In genomic region chr5:68261174-68262021, GRCh38 we compare ENCODE assay signal across 9 cellular contexts. TPM values are rescaled to one million over a fixed set of nuclear protein-coding genes. Genes with fewer than 3 reads are reported as not detected.
DNase-seq lines count a peak whose midpoint lies in the region; ATAC-seq and TF ChIP-seq lines count a peak whose summit lies in the region.
"Had no signal": no experiment of that assay in that cellular context is flagged by ENCODE, and none has a peak within 500 bp of the region (broad histone marks: within the 10 kb centered on the region; RNA-seq: fewer than 3 reads in every experiment).

No MANE protein-coding gene starts in this region.

- H3K4me1 Mint-ChIP-seq in H9: no peaks in the 10 kb centered on the region
- peaks cover 51% of the 10 kb centered on the region for H3K4me1 Mint-ChIP-seq in activated T-helper 17 cell treated with anti-CD3 and anti-CD28 coated beads, Interleukin-2, amount 50 U/mL, for 72 hours

- no peak overlapping the region for H2BK15ac ChIP-seq in H9 (ENCODE audit: low read depth, low read length)

- H3K27me3 Mint-ChIP-seq in H9 (ENCODE audit: low read depth): no peaks in the 10 kb centered on the region
- no peaks in the 10 kb centered on the region for H3K27me3 Mint-ChIP-seq in activated T-helper 17 cell treated with anti-CD3 and anti-CD28 coated beads, Interleukin-2, amount 50 U/mL, for 72 hours

- H2BK120ac ChIP-seq in H9 (ENCODE audit: low read depth, low read length, poor library complexity, severe bottlenecking): no peak overlapping the region

- H3K4me3 Mint-ChIP-seq in H9: no peak overlapping the region
- no peak overlapping the region for H3K4me3 Mint-ChIP-seq in activated T-helper 17 cell treated with anti-CD3 and anti-CD28 coated beads, Interleukin-2, amount 50 U/mL, for 72 hours

- H2AK5ac ChIP-seq in H9 (ENCODE audit: insufficient read length, low read length): no peak overlapping the region

- no peak overlapping the region for H2BK20ac ChIP-seq in H9 (ENCODE audit: low read depth, low read length, poor library complexity, severe bottlenecking)

- ATAC-seq in GM18858 (IDR thresholded peaks at IDR 0.05; ENCODE audit: unreplicated experiment): no peak
- no peak for ATAC-seq in HG03442 (IDR thresholded peaks at IDR 0.05; ENCODE audit: unreplicated experiment)
- no peak for ATAC-seq in HG02870 (IDR thresholded peaks at IDR 0.05; ENCODE audit: unreplicated experiment)
- ATAC-seq in activated T-helper 17 cell treated with anti-CD3 and anti-CD28 coated beads, Interleukin-2, amount 50 U/mL, for 72 hours (replicated peaks): no peak

- H4K8ac ChIP-seq in H9 (replicated peaks; ENCODE audit: insufficient read length, low read depth, low read length): no peak overlapping the region

- no CpG with 5 or more reads among the region's 4 CpGs for WGBS in H9 (ENCODE audit: extremely low coverage, insufficient read length, low lambda C conversion rate)

- H3K23ac ChIP-seq in H9 (ENCODE audit: insufficient read length, low read depth, low read length): no peak overlapping the region

- H2AFZ ChIP-seq in H9 (ENCODE audit: low read length): no peak overlapping the region

- in situ Hi-C loops in astrocyte of the spinal cord (cut with HindIII; ENCODE audit: low sequenced_read_pairs): no loop called here

- H4K20me1 ChIP-seq in H9 (ENCODE audit: control insufficient read depth, insufficient read depth, insufficient read length): no peaks in the 10 kb centered on the region

- H2BK12ac ChIP-seq in H9 (ENCODE audit: insufficient read length, low read depth, low read length): no peak overlapping the region

- no peak overlapping the region for H4K5ac ChIP-seq in H9 (ENCODE audit: insufficient read length, low read depth, low read length)

- H3K4me2 ChIP-seq in H9 (ENCODE audit: insufficient read depth, insufficient read length, low read length): no peak overlapping the region

- DNase-seq in BE2C (no peak), H9 (no peak), astrocyte of the spinal cord (ENCODE audit: low read depth, low spot score) (no peak), myocyte (ENCODE audit: low read depth) (peak; percentile 27)
- DNase-seq: activated T-cell treated with anti-CD3 and anti-CD28 coated beads for 4 hours had no signal

- no peaks in the 10 kb centered on the region for H3K36me3 ChIP-seq in BE2C

- peaks cover 0 to 15% (median 3%) of the 10 kb centered on the region in 3 experiments; a peak in 4 of 7 replicates for H3K36me3 Mint-ChIP-seq in H9 (ENCODE audit: insufficient read depth in 1 of 3, low read depth in 3 of 3)
- H3K36me3 Mint-ChIP-seq in activated T-helper 17 cell treated with anti-CD3 and anti-CD28 coated beads, Interleukin-2, amount 50 U/mL, for 72 hours (ENCODE audit: low read depth): no peaks in the 10 kb centered on the region

- no peaks in the 10 kb centered on the region for H3K27me3 ChIP-seq in BE2C
- no peaks in the 10 kb centered on the region for H3K27me3 ChIP-seq in H9 (ENCODE audit: insufficient read depth, low read length)

- H3K4me3 ChIP-seq in BE2C (ENCODE audit: low read depth, low read length) (no peak overlapping the region), astrocyte of the spinal cord (ENCODE audit: low read depth, low read length) (no peak overlapping the region)

- H3K79me2 ChIP-seq in H9 (ENCODE audit: insufficient read depth, low read length): no peaks in the 10 kb centered on the region

- no peak overlapping the region for H3K56ac ChIP-seq in H9 (ENCODE audit: insufficient read length, low read depth, low read length)

- no peak overlapping the region for H3T11ph ChIP-seq in H9 (ENCODE audit: low read length)

- H3K79me1 ChIP-seq in H9 (ENCODE audit: insufficient read depth, low read depth, low read length, poor library complexity, severe bottlenecking): no peaks in the 10 kb centered on the region

- no peak overlapping the region for H3K4ac ChIP-seq in H9 (ENCODE audit: low read depth, low read length)

- H4K91ac ChIP-seq in H9 (ENCODE audit: insufficient read length, low read depth, low read length): no peak overlapping the region

- H3K9me3 ChIP-seq in BE2C (no peaks in the 10 kb centered on the region), H9 (ENCODE audit: control insufficient read depth, low read depth, low read length) (no peaks in the 10 kb centered on the region)

- H3K14ac ChIP-seq in H9 (ENCODE audit: insufficient read depth, low read length): no peak overlapping the region

- no peak overlapping the region for H3K9ac ChIP-seq in H9 (ENCODE audit: extremely low read depth, insufficient read length, low read length)

- no peak overlapping the region for H3K27ac Mint-ChIP-seq in H9
- H3K27ac Mint-ChIP-seq in activated T-helper 17 cell treated with anti-CD3 and anti-CD28 coated beads, Interleukin-2, amount 50 U/mL, for 72 hours: no peak overlapping the region

- H3K4me1 ChIP-seq in BE2C (peaks cover 31% of the 10 kb centered on the region), H9 (ENCODE audit: insufficient read depth, low read length) (no peaks in the 10 kb centered on the region)

- no peaks in the 10 kb centered on the region for H3K23me2 ChIP-seq in H9 (ENCODE audit: insufficient read length, low read depth, low read length, poor library complexity, severe bottlenecking)

- no peak overlapping the region for H2BK5ac ChIP-seq in H9 (ENCODE audit: insufficient read length, low read length)

- H3K9me3 Mint-ChIP-seq in H9: peaks cover 3 to 14% of the 10 kb centered on the region in 2 experiments; a peak in 2 of 5 replicates
- no peaks in the 10 kb centered on the region for H3K9me3 Mint-ChIP-seq in activated T-helper 17 cell treated with anti-CD3 and anti-CD28 coated beads, Interleukin-2, amount 50 U/mL, for 72 hours

- H3K18ac ChIP-seq in H9 (ENCODE audit: insufficient read length, low read depth, low read length): no peak overlapping the region

- H3K27ac ChIP-seq in H9 (ENCODE audit: insufficient read length, low read depth, low read length): no peak overlapping the region

- TF ChIP-seq CTCF in BE2C (IDR thresholded peaks at IDR 0.05; ENCODE audit: low read depth, low read length): peak; percentile 22; the same call in 1 of the 2 replicates
- TF ChIP-seq CTCF in H9 (conservative IDR thresholded peaks at IDR 0.05): peak; percentile 28; the same call in 1 of the 3 replicates
- peak; percentile 27 for TF ChIP-seq CTCF in astrocyte of the spinal cord (IDR thresholded peaks at IDR 0.05; ENCODE audit: low read depth, low read length)

RNA-seq across cellular contexts. Expression of gene PIK3R1, which starts 45.8 kb away (rescaled TPM):
- polyA plus RNA-seq in BE2C (2012; ENCODE audit: insufficient read depth, insufficient read length, low read depth): 36.3 TPM
- total RNA-seq in H9 (2021) (10.6 and 11.3 TPM in 2 replicates), myocyte (13.8 and 27.1 TPM in 2 replicates)
- polyA plus RNA-seq in myocyte (2012): 5.3 TPM
- total RNA-seq in activated T-helper 17 cell treated with anti-CD3 and anti-CD28 coated beads, Interleukin-2, amount 50 U/mL, for 72 hours: 10 to 100 TPM; 47.5 to 57.0 TPM
